8 cellular contexts compared by ENCODE assay signal in the genomic region with DNA sequence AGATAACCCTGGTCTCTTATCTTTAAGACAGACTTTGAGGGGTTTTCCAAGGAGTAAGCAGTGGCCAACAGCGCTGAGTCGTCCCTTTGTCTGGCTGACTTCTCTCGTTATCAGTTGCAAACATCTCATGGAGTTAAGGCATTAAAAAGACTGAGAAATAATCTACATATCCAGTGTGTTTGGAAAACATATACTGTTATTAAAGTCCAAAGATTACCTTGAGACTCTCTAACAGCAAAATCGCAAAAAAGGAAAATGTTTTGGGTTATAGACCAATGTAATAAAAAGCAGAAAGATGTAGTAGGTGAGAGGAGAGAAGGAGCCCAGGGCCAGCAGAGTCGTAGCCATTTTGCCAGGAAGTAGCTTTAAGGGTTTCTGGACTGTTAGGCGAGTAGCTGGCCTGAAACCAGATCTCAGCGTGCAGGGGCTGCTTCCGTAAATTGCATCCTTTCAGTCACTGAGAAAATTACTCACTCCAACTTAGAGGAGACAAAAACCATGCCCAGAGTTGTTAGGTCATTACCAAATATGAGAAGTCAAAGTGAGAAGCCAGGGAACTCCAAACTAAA. TPM values are rescaled to one million over a fixed set of nuclear protein-coding genes. Genes with fewer than 3 reads are reported as not detected.
A peak's percentile ranks its signal among the peaks of the same experiment; 100 is the strongest.
DNase-seq lines count a peak whose midpoint lies in the region; ATAC-seq and TF ChIP-seq lines count a peak whose summit lies in the region.

No MANE protein-coding gene starts in this region.

- POLR2A ChIA-PET in HEK293 (lab: Yijun Ruan, JAX) = no interaction called here

- DNase-seq in ELR (ENCODE audit: low read depth) (peak; percentile 47), RPMI7951 (ENCODE audit: low read depth) (peak; percentile 58), left kidney (ENCODE audit: low read depth, low spot score) (peak; percentile 67), foreskin fibroblast (no peak), suprapubic skin (ENCODE audit: low spot score in 2 of 2) (no peak)
- DNase-seq in activated T-cell treated with anti-CD3 and anti-CD28 coated beads, Interleukin-2, amount 50 U/mL, for 24 hours = no peak

- no peak for TF ChIP-seq EP300 in suprapubic skin (IDR thresholded peaks at IDR 0.05)

- no peak for ATAC-seq in HG03442 (IDR thresholded peaks at IDR 0.05; ENCODE audit: unreplicated experiment)

- H3K27ac ChIP-seq in HEK293 (ENCODE audit: extremely low read depth, low read depth, low read length) = no peak overlapping the region
- no peak overlapping the region for H3K27ac ChIP-seq in suprapubic skin

- H3K4me3 Mint-ChIP-seq in activated T-cell treated with anti-CD3 and anti-CD28 coated beads, Interleukin-2, amount 50 U/mL, for 24 hours = no peak overlapping the region

- no peak overlapping the region for H3K27ac Mint-ChIP-seq in activated T-cell treated with anti-CD3 and anti-CD28 coated beads, Interleukin-2, amount 50 U/mL, for 24 hours

- no peaks in the 10 kb centered on the region for H3K36me3 Mint-ChIP-seq in activated T-cell treated with anti-CD3 and anti-CD28 coated beads, Interleukin-2, amount 50 U/mL, for 24 hours (ENCODE audit: low read depth)

- CTCF ChIA-PET in HEK293 (lab: Yijun Ruan, JAX) = interaction anchor here (0.7 to 2.3 kb wide), 4 partner anchors 12 to 603 kb away, joined by 3 to 13 read pairs (median 6); no protein-coding TSS in a partner anchor

- H3K36me3 ChIP-seq in HEK293 (ENCODE audit: control insufficient read depth in 2 of 2, insufficient read depth in 1 of 2, low read length in 2 of 2) (no peaks in the 10 kb centered on the region), suprapubic skin (no peaks in the 10 kb centered on the region)

- no peak for TF ChIP-seq POLR2A in suprapubic skin (IDR thresholded peaks at IDR 0.05)

- H3K9me3 Mint-ChIP-seq in activated T-cell treated with anti-CD3 and anti-CD28 coated beads, Interleukin-2, amount 50 U/mL, for 24 hours = peaks cover 4% of the 10 kb centered on the region

- TF ChIP-seq CTCF in HEK293 (tag by site-specific recombination; IDR thresholded peaks at IDR 0.05) (no peak), foreskin fibroblast (IDR thresholded peaks at IDR 0.05; ENCODE audit: low read depth, low read length) (no peak), suprapubic skin (IDR thresholded peaks at IDR 0.05) (no peak)

- H3K9me3 ChIP-seq in HEK293 (ENCODE audit: control insufficient read depth, insufficient read depth, low read depth, low read length) (no peaks in the 10 kb centered on the region), suprapubic skin (no peaks in the 10 kb centered on the region)

- H3K27me3 Mint-ChIP-seq in activated T-cell treated with anti-CD3 and anti-CD28 coated beads, Interleukin-2, amount 50 U/mL, for 24 hours = peaks cover 13% of the 10 kb centered on the region

- H3K4me3 ChIP-seq in HEK293 (ENCODE audit: low read depth, low read length) = no peak overlapping the region
- no peak overlapping the region for H3K4me3 ChIP-seq in foreskin fibroblast (ENCODE audit: low read depth in 1 of 2, low read length in 2 of 2)
- no peak overlapping the region for H3K4me3 ChIP-seq in suprapubic skin

- 39% methylated on average over 8 of the region's 8 CpGs for WGBS in suprapubic skin

- H3K4me1 ChIP-seq in HEK293 (ENCODE audit: control insufficient read depth, insufficient read depth, low read length) (no peaks in the 10 kb centered on the region), suprapubic skin (no peaks in the 10 kb centered on the region)

- no peaks in the 10 kb centered on the region for H3K27me3 ChIP-seq in suprapubic skin

- H3K4me1 Mint-ChIP-seq in activated T-cell treated with anti-CD3 and anti-CD28 coated beads, Interleukin-2, amount 50 U/mL, for 24 hours (ENCODE audit: low read depth) = no peaks in the 10 kb centered on the region

TF ChIP-seq in HEK293, 187 proteins besides CTCF, POLR2A, EP300 and RAD21:
- TF ChIP-seq ZBTB17 (tag by site-specific recombination; IDR thresholded peaks at IDR 0.05) (0 out of 2 replicates have a peak, but pooled peaks have one; percentile 27), ZNF174 (tag by site-specific recombination; IDR thresholded peaks at IDR 0.05) (no peak), MZF1 (tag by site-specific recombination; IDR thresholded peaks at IDR 0.05; ENCODE audit: borderline replicate concordance) (no peak), OSR2 (tag by site-specific recombination; IDR thresholded peaks at IDR 0.05) (peak; percentile 54), ZXDB (tag by site-specific recombination; IDR thresholded peaks at IDR 0.05) (peak; percentile 59; the same call in 1 of the 2 replicates), ZNF394 (tag by site-specific recombination; IDR thresholded peaks at IDR 0.05; ENCODE audit: borderline replicate concordance) (peak; percentile 80; the same call in 1 of the 2 replicates)
- TF ChIP-seq, protein P1, sequence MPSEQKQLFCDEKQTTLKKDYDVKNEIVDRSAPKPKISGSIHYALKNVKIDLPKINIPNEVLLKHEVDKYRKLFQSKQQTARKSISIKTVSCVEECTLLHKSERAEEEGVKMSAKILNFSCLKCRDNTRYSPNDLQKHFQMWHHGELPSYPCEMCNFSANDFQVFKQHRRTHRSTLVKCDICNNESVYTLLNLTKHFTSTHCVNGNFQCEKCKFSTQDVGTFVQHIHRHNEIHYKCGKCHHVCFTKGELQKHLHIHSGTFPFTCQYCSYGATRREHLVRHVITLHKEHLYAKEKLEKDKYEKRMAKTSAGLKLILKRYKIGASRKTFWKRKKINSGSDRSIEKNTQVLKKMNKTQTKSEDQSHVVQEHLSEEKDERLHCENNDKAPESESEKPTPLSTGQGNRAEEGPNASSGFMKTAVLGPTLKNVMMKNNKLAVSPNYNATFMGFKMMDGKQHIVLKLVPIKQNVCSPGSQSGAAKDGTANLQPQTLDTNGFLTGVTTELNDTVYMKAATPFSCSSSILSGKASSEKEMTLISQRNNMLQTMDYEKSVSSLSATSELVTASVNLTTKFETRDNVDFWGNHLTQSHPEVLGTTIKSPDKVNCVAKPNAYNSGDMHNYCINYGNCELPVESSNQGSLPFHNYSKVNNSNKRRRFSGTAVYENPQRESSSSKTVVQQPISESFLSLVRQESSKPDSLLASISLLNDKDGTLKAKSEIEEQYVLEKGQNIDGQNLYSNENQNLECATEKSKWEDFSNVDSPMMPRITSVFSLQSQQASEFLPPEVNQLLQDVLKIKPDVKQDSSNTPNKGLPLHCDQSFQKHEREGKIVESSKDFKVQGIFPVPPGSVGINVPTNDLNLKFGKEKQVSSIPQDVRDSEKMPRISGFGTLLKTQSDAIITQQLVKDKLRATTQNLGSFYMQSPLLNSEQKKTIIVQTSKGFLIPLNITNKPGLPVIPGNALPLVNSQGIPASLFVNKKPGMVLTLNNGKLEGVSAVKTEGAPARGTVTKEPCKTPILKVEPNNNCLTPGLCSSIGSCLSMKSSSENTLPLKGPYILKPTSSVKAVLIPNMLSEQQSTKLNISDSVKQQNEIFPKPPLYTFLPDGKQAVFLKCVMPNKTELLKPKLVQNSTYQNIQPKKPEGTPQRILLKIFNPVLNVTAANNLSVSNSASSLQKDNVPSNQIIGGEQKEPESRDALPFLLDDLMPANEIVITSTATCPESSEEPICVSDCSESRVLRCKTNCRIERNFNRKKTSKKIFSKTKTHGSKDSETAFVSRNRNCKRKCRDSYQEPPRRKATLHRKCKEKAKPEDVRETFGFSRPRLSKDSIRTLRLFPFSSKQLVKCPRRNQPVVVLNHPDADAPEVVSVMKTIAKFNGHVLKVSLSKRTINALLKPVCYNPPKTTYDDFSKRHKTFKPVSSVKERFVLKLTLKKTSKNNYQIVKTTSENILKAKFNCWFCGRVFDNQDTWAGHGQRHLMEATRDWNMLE (tag by site-specific recombination; conservative IDR thresholded peaks at IDR 0.05; ENCODE audit: low read depth) = 0 out of 2 replicates have a peak, but pooled peaks have one; percentile 25

RNA-seq across cellular contexts. Expression of gene MYLK4, which starts 24.6 kb away (rescaled TPM):
- total RNA-seq in RPMI7951 (2014; rRNA removed; shearing (Covaris generic)) = 0.29 and 0.60 TPM in 2 replicates
- total RNA-seq in suprapubic skin = 1 to 10 TPM; 1.8 to 6.6 (median 3.5) TPM

RNA-seq across cellular contexts. Expression of gene WRNIP1, which starts 39.1 kb away (rescaled TPM):
- 60.2 and 62.6 TPM in 2 replicates for total RNA-seq in RPMI7951 (2014; rRNA removed; shearing (Covaris generic))
- total RNA-seq in suprapubic skin = 10 to 100 TPM; 56.9 to 66.7 (median 63.4) TPM

Comparison
In these comparisons a context has a peak if more than half of its experiments do, and no peak if none do; other contexts are left out.
1. DNase-seq: peak in ELR (single experiment), RPMI7951 (single experiment) and left kidney (single experiment); none in foreskin fibroblast (0 of 2), activated T-cell treated with anti-CD3 and anti-CD28 coated beads, Interleukin-2, amount 50 U/mL, for 24 hours (single experiment) and suprapubic skin (0 of 2).